In genomic region chr10:97452352-97452751, GRCh38 we compare ENCODE assay signal across 18 cellular contexts.
"Had no signal": no experiment of that assay in that cellular context is flagged by ENCODE, and none has a peak within 500 bp of the region (broad histone marks: within the 10 kb centered on the region; RNA-seq: fewer than 3 reads in every experiment).

No MANE protein-coding gene starts in this region.

- H3K27me3 ChIP-seq: adrenal gland, breast epithelium, esophagus muscularis mucosa, heart right ventricle, neutrophil, spleen, transverse colon, uterus had no signal

- H3K4me3 Mint-ChIP-seq: T-helper 2 cell treated with Interferon-gamma antibody and Interleukin-4, amounts not matched to agents 5 μg/mL and 100 μg/mL, for 36 hours had no signal

- DNase-seq: activated CD4-positive, alpha-beta T cell treated with anti-CD3 and anti-CD28 coated beads, Interleukin-2, amount 50 U/mL, for 48 hours; adrenal gland; effector CD4-positive, alpha-beta T cell; heart right ventricle; kidney glomerular epithelial cell; left ventricle myocardium superior; retina; spleen; stimulated activated naive CD4-positive, alpha-beta T cell treated with Interleukin-2 at 50 U/mL for 16 hours; substantia nigra; transverse colon; uterus had no signal

- H3K36me3 ChIP-seq: breast epithelium, uterus had no signal

- H3K9me3 Mint-ChIP-seq: T-helper 2 cell treated with Interferon-gamma antibody and Interleukin-4, amounts not matched to agents 5 μg/mL and 100 μg/mL, for 36 hours had no signal

- ATAC-seq: left ventricle myocardium superior had no signal

- H3K4me1 ChIP-seq: uterus had no signal

- FAIRE-seq: astrocyte, TTC549 had no signal

- H3K4me3 ChIP-seq: adrenal gland, breast epithelium, esophagus muscularis mucosa, heart right ventricle, spleen, transverse colon, uterus had no signal

- H3K27ac Mint-ChIP-seq: T-helper 2 cell treated with Interferon-gamma antibody and Interleukin-4, amounts not matched to agents 5 μg/mL and 100 μg/mL, for 36 hours had no signal

- H3K27ac ChIP-seq: adrenal gland, esophagus muscularis mucosa, neutrophil, spleen, transverse colon, uterus had no signal

- H3K9me3 ChIP-seq: adrenal gland, breast epithelium, esophagus muscularis mucosa, heart right ventricle, neutrophil, spleen, transverse colon, uterus had no signal
